Comparison of ENCODE assay signal across 27 cellular contexts in the genomic region with DNA sequence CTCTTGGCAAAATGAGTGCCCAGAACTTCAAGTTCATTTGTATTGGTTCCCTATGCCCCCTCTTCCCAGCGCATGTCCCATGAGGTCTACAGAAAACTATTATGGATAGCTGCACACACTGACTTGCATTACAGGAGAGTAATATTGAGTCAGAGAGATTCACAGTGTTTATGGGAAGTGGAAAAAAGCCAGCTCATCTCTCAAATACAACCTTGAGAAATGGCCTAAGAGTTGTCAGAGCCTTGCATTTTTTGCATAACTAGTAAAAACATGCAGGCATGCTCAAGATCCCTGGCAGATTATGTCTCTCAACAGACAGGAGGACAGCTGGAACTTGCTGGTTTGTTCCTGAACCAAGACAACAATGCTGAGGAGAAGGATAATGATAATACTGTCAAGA.
DNase-seq lines count a peak whose midpoint lies in the region; ATAC-seq, FAIRE-seq and TF ChIP-seq lines count a peak whose summit lies in the region.
"Had no signal": no experiment of that assay in that cellular context is flagged by ENCODE, and none has a peak within 500 bp of the region (broad histone marks: within the 10 kb centered on the region; RNA-seq: fewer than 3 reads in every experiment).

No MANE protein-coding gene starts in this region.

- H3K4me1 ChIP-seq in kidney (ENCODE audit: control insufficient read depth in 1 of 2, insufficient read depth in 1 of 2, low read depth in 1 of 2, low read length in 2 of 2): no peaks in the 10 kb centered on the region
- H3K4me1 ChIP-seq: ascending aorta had no signal

- H3K36me3 ChIP-seq in kidney (ENCODE audit: control insufficient read depth in 1 of 2, insufficient read depth in 2 of 2, low read length in 2 of 2): no peaks in the 10 kb centered on the region
- H3K36me3 ChIP-seq: ascending aorta had no signal

- H3K27ac Mint-ChIP-seq in mesothelial cell of epicardium: peak overlapping the region; percentile 8
- H3K27ac Mint-ChIP-seq: activated CD4-positive, alpha-beta T cell treated with anti-CD3 and anti-CD28 coated beads for 36 hours; CD4-positive, CD25-positive, alpha-beta regulatory T cell; naive thymus-derived CD4-positive, alpha-beta T cell; T-cell had no signal

- H3K9me3 ChIP-seq in kidney (ENCODE audit: control insufficient read depth in 1 of 2, low read length in 2 of 2): no peaks in the 10 kb centered on the region
- H3K9me3 ChIP-seq: ascending aorta had no signal

- H3K27ac ChIP-seq in kidney (ENCODE audit: low read depth in 2 of 2, low read length in 2 of 2): no peak overlapping the region
- H3K27ac ChIP-seq: ascending aorta had no signal

- in situ Hi-C loops in G401 (cut with HindIII; ENCODE audit: low sequenced_read_pairs): no loop called here

- H3K4me3 Mint-ChIP-seq in mesothelial cell of epicardium: no peak overlapping the region
- H3K4me3 Mint-ChIP-seq: activated CD4-positive, alpha-beta T cell treated with anti-CD3 and anti-CD28 coated beads for 36 hours; CD4-positive, CD25-positive, alpha-beta regulatory T cell; naive thymus-derived CD4-positive, alpha-beta T cell; T-cell had no signal

- H3K9me3 Mint-ChIP-seq in mesothelial cell of epicardium: peaks cover 9% of the 10 kb centered on the region

- no peaks in the 10 kb centered on the region for H3K36me3 Mint-ChIP-seq in mesothelial cell of epicardium
- H3K36me3 Mint-ChIP-seq: CD4-positive, CD25-positive, alpha-beta regulatory T cell; T-cell had no signal

- H3K4me3 ChIP-seq in cardiac fibroblast (replicated peaks in 1 of 2; ENCODE audit: low read depth in 2 of 2, low read length in 2 of 2): no peak overlapping the region
- no peak overlapping the region for H3K4me3 ChIP-seq in kidney (ENCODE audit: low read length in 2 of 2)
- H3K4me3 ChIP-seq: ascending aorta, lung had no signal

- intact Hi-C loops in kidney (cut with DNase I): no loop called here

- peaks cover 6% of the 10 kb centered on the region for H3K4me1 Mint-ChIP-seq in mesothelial cell of epicardium
- H3K4me1 Mint-ChIP-seq: activated CD4-positive, alpha-beta T cell treated with anti-CD3 and anti-CD28 coated beads for 36 hours; CD4-positive, CD25-positive, alpha-beta regulatory T cell; naive thymus-derived CD4-positive, alpha-beta T cell; T-cell had no signal

- peak; percentile 7 for DNase-seq in AG20443 (ENCODE audit: low spot score)
- DNase-seq in M059J (ENCODE audit: low read depth): peak; percentile 25
- DNase-seq in cardiac fibroblast (ENCODE audit: low read depth in 2 of 2): peak; percentile 6 to 52
- DNase-seq in mesothelial cell of epicardium (ENCODE audit: low spot score in 2 of 2, unreplicated experiment in 2 of 2): no peak
- no peak for DNase-seq in G401 (ENCODE audit: low spot score)
- no peak for DNase-seq in kidney
- DNase-seq: activated CD4-positive, alpha-beta T cell treated with anti-CD3 and anti-CD28 coated beads for 36 hours; activated naive CD4-positive, alpha-beta T cell treated with anti-CD3 and anti-CD28 coated beads, Interleukin-2, amount 50 U/mL, for 16 hours; CD4-positive, CD25-positive, alpha-beta regulatory T cell; DMS 273 treated with DMSO at 0.1 percent for 48 hours; GF-D8; hypothalamus; naive thymus-derived CD4-positive, alpha-beta T cell; NCI-H2107; NCI-H526 treated with DMSO at 0.1 percent for 48 hours; retina; SHP77; T-cell had no signal

- no peak overlapping the region for H3K9ac ChIP-seq in kidney (ENCODE audit: low read length in 2 of 2)

- no peaks in the 10 kb centered on the region for H3K27me3 Mint-ChIP-seq in mesothelial cell of epicardium (ENCODE audit: low read depth)
- H3K27me3 Mint-ChIP-seq: activated CD4-positive, alpha-beta T cell treated with anti-CD3 and anti-CD28 coated beads for 36 hours; CD4-positive, CD25-positive, alpha-beta regulatory T cell; naive thymus-derived CD4-positive, alpha-beta T cell; T-cell had no signal

- FAIRE-seq in kidney (lab: Jason Lieb, UNC): no peak
- FAIRE-seq: colon, GM12891, H1, keratinocyte, TTC549 had no signal

- TF ChIP-seq CTCF in cardiac fibroblast (IDR thresholded peaks at IDR 0.05; ENCODE audit: low read depth, low read length): no peak
- no peak for TF ChIP-seq CTCF in mesothelial cell of epicardium (IDR thresholded peaks at IDR 0.05; ENCODE audit: unreplicated experiment)
- no peak for TF ChIP-seq CTCF in kidney (IDR thresholded peaks at IDR 0.05; ENCODE audit: borderline replicate concordance, extremely low read depth, insufficient read depth)

- ATAC-seq in GM18873 (IDR thresholded peaks at IDR 0.05; ENCODE audit: low FRiP score, unreplicated experiment) (no peak), GM21786 (IDR thresholded peaks at IDR 0.05; ENCODE audit: unreplicated experiment) (no peak)
- ATAC-seq: activated CD4-positive, alpha-beta T cell treated with anti-CD3 and anti-CD28 coated beads for 36 hours; naive thymus-derived CD4-positive, alpha-beta T cell; T-cell had no signal

Comparison
In these comparisons a context has a peak if more than half of its experiments do, and no peak if none do; other contexts are left out.
1. DNase-seq: peak in AG20443 (single experiment), M059J (single experiment) and cardiac fibroblast (2 of 2); none in mesothelial cell of epicardium (0 of 2), G401 (single experiment) and kidney (single experiment).